In genomic region chr5:137039939-137040515, GRCh38 we compare ENCODE assay signal across 23 cellular contexts.
A peak's percentile ranks its signal among the peaks of the same experiment; 100 is the strongest.
DNase-seq lines count a peak whose midpoint lies in the region; TF ChIP-seq lines count a peak whose summit lies in the region.
"Had no signal": no experiment of that assay in that cellular context is flagged by ENCODE, and none has a peak within 500 bp of the region (broad histone marks: within the 10 kb centered on the region; RNA-seq: fewer than 3 reads in every experiment).

No MANE protein-coding gene starts in this region.

- H3K36me3 Mint-ChIP-seq in activated naive CD8-positive, alpha-beta T cell treated with anti-CD3 and anti-CD28 coated beads for 36 hours = no peaks in the 10 kb centered on the region
- H3K36me3 Mint-ChIP-seq: activated CD4-positive, alpha-beta memory T cell treated with anti-CD3 and anti-CD28 coated beads for 36 hours; activated naive CD8-positive, alpha-beta T cell treated with anti-CD3 and anti-CD28 coated beads, Interleukin-2, amount 10 ng/mL, durations not matched to agents 7 days and 5 days; naive thymus-derived CD4-positive, alpha-beta T cell; stimulated activated naive B cell treated with anti-CD40 and anti-IgM and Interleukin-4, amounts not matched to agents 10 μg/mL and 1 μg/mL and 100 μg/mL, for 72 hours had no signal

- no peak overlapping the region for H3K4me3 ChIP-seq in brain microvascular endothelial cell (ENCODE audit: low read depth, low read length)
- H3K4me3 ChIP-seq in skeletal muscle satellite cell (ENCODE audit: low read length) = no peak overlapping the region
- H3K4me3 ChIP-seq: heart right ventricle, testis had no signal

- in situ Hi-C loops in brain microvascular endothelial cell (cut with HindIII; ENCODE audit: low pct_ligation_motif_present, low sequenced_read_pairs) = no loop called here

- H3K27ac ChIP-seq in brain microvascular endothelial cell = no peak overlapping the region
- H3K27ac ChIP-seq: epithelial cell of prostate, heart right ventricle, testis had no signal

- H3K36me3 ChIP-seq in brain microvascular endothelial cell (replicated peaks) = no peaks in the 10 kb centered on the region
- H3K36me3 ChIP-seq in skeletal muscle satellite cell (ENCODE audit: insufficient read depth, low read length) = no peaks in the 10 kb centered on the region
- H3K36me3 ChIP-seq: heart right ventricle had no signal

- H3K4me3 Mint-ChIP-seq in activated naive CD8-positive, alpha-beta T cell treated with anti-CD3 and anti-CD28 coated beads for 36 hours = no peak overlapping the region
- H3K4me3 Mint-ChIP-seq: activated B cell treated with CpG ODN at 0.5 μM for 24 hours; activated CD4-positive, alpha-beta memory T cell treated with anti-CD3 and anti-CD28 coated beads for 36 hours; activated naive CD8-positive, alpha-beta T cell treated with anti-CD3 and anti-CD28 coated beads, Interleukin-2, amount 10 ng/mL, durations not matched to agents 7 days and 5 days; CD4-positive, CD25-positive, alpha-beta regulatory T cell; naive thymus-derived CD4-positive, alpha-beta T cell; stimulated activated naive B cell treated with anti-CD40 and anti-IgM and Interleukin-4, amounts not matched to agents 10 μg/mL and 1 μg/mL and 100 μg/mL, for 72 hours had no signal

- no peaks in the 10 kb centered on the region for H3K4me1 Mint-ChIP-seq in activated naive CD8-positive, alpha-beta T cell treated with anti-CD3 and anti-CD28 coated beads for 36 hours
- H3K4me1 Mint-ChIP-seq: activated B cell treated with CpG ODN at 0.5 μM for 24 hours; activated naive CD8-positive, alpha-beta T cell treated with anti-CD3 and anti-CD28 coated beads, Interleukin-2, amount 10 ng/mL, durations not matched to agents 7 days and 5 days; CD4-positive, CD25-positive, alpha-beta regulatory T cell; naive thymus-derived CD4-positive, alpha-beta T cell; stimulated activated naive B cell treated with anti-CD40 and anti-IgM and Interleukin-4, amounts not matched to agents 10 μg/mL and 1 μg/mL and 100 μg/mL, for 72 hours had no signal

- TF ChIP-seq CTCF in brain microvascular endothelial cell (IDR thresholded peaks at IDR 0.05; ENCODE audit: low read depth, low read length, missing control alignments) = peak; percentile 2

- H3K9ac ChIP-seq in skeletal muscle satellite cell (ENCODE audit: low read depth, low read length) = no peak overlapping the region

- DNase-seq in NCI-H128 (lab: John Stamatoyannopoulos, UW; ENCODE audit: unreplicated experiment) (peak; percentile 54), NCI-H446 (lab: John Stamatoyannopoulos, UW) (peak; percentile 26 to 70), brain microvascular endothelial cell (no peak), globus pallidus (ENCODE audit: low spot score) (no peak)
- DNase-seq in stimulated activated naive CD4-positive, alpha-beta T cell treated with Interleukin-2 at 50 U/mL for 16 hours (lab: John Stamatoyannopoulos, UW) = no peak
- DNase-seq in activated naive CD8-positive, alpha-beta T cell treated with anti-CD3 and anti-CD28 coated beads for 36 hours = no peak
- DNase-seq: activated B cell treated with CpG ODN at 0.5 μM for 24 hours; activated CD4-positive, alpha-beta memory T cell treated with anti-CD3 and anti-CD28 coated beads for 36 hours; activated naive CD8-positive, alpha-beta T cell treated with anti-CD3 and anti-CD28 coated beads, Interleukin-2, amount 10 ng/mL, durations not matched to agents 7 days and 5 days; CD4-positive, CD25-positive, alpha-beta regulatory T cell; heart right ventricle; Kasumi-1; left colon; naive thymus-derived CD4-positive, alpha-beta T cell; NCI-H1105; OCI-M1; retina; stimulated activated CD4-positive, alpha-beta T cell treated with anti-CD3 and anti-CD28 coated beads, Interleukin-4, amount 100 ng/mL, for 24 hours; stimulated activated naive B cell treated with anti-CD40 and anti-IgM and Interleukin-4, amounts not matched to agents 10 μg/mL and 1 μg/mL and 100 μg/mL, for 72 hours; testis had no signal

- H3K27me3 ChIP-seq in brain microvascular endothelial cell (replicated peaks) = no peaks in the 10 kb centered on the region
- H3K27me3 ChIP-seq in skeletal muscle satellite cell (ENCODE audit: control insufficient read depth, insufficient read depth, low read length) = no peaks in the 10 kb centered on the region
- H3K27me3 ChIP-seq: heart right ventricle, testis had no signal

- no peaks in the 10 kb centered on the region for H3K9me3 ChIP-seq in skeletal muscle satellite cell (replicated peaks; ENCODE audit: low read length)
- H3K9me3 ChIP-seq: testis had no signal

- peak overlapping the region; percentile 27 for H3K4me2 ChIP-seq in skeletal muscle satellite cell (ENCODE audit: low read length)

- H3K4me1 ChIP-seq in skeletal muscle satellite cell (ENCODE audit: control insufficient read depth, insufficient read depth, low read length) = peaks cover 11% of the 10 kb centered on the region
- H3K4me1 ChIP-seq: heart right ventricle, testis had no signal

- H3K27me3 Mint-ChIP-seq in activated naive CD8-positive, alpha-beta T cell treated with anti-CD3 and anti-CD28 coated beads for 36 hours = no peaks in the 10 kb centered on the region
- H3K27me3 Mint-ChIP-seq: activated B cell treated with CpG ODN at 0.5 μM for 24 hours; activated CD4-positive, alpha-beta memory T cell treated with anti-CD3 and anti-CD28 coated beads for 36 hours; activated naive CD8-positive, alpha-beta T cell treated with anti-CD3 and anti-CD28 coated beads, Interleukin-2, amount 10 ng/mL, durations not matched to agents 7 days and 5 days; stimulated activated naive B cell treated with anti-CD40 and anti-IgM and Interleukin-4, amounts not matched to agents 10 μg/mL and 1 μg/mL and 100 μg/mL, for 72 hours had no signal

- H3K27ac Mint-ChIP-seq in activated naive CD8-positive, alpha-beta T cell treated with anti-CD3 and anti-CD28 coated beads for 36 hours = no peak overlapping the region
- H3K27ac Mint-ChIP-seq: activated B cell treated with CpG ODN at 0.5 μM for 24 hours; activated CD4-positive, alpha-beta memory T cell treated with anti-CD3 and anti-CD28 coated beads for 36 hours; activated naive CD8-positive, alpha-beta T cell treated with anti-CD3 and anti-CD28 coated beads, Interleukin-2, amount 10 ng/mL, durations not matched to agents 7 days and 5 days; activated T-helper 2 cell treated with anti-CD3 and anti-CD28 coated beads, Interferon-gamma antibody, Interleukin-2, Interleukin-4, amounts not matched to agents 10 μg/mL and 5 μg/mL and 100 μg/mL, durations not matched to agents 14 hours and 24 hours and 36 hours; CD4-positive, CD25-positive, alpha-beta regulatory T cell; stimulated activated naive B cell treated with anti-CD40 and anti-IgM and Interleukin-4, amounts not matched to agents 10 μg/mL and 1 μg/mL and 100 μg/mL, for 72 hours had no signal

- peaks cover 13% of the 10 kb centered on the region for H3K9me3 Mint-ChIP-seq in activated naive CD8-positive, alpha-beta T cell treated with anti-CD3 and anti-CD28 coated beads for 36 hours
- H3K9me3 Mint-ChIP-seq: activated CD4-positive, alpha-beta memory T cell treated with anti-CD3 and anti-CD28 coated beads for 36 hours had no signal

Comparison
In these comparisons a context has a peak if more than half of its experiments do, and no peak if none do; other contexts are left out.
1. DNase-seq: peak in NCI-H128 (single experiment) and NCI-H446 (2 of 2); none in brain microvascular endothelial cell (single experiment), stimulated activated naive CD4-positive, alpha-beta T cell treated with Interleukin-2 at 50 U/mL for 16 hours (single experiment), globus pallidus (single experiment) and activated naive CD8-positive, alpha-beta T cell treated with anti-CD3 and anti-CD28 coated beads for 36 hours (single experiment).